Comparison of ENCODE assay signal across 8 cellular contexts in the genomic region with DNA sequence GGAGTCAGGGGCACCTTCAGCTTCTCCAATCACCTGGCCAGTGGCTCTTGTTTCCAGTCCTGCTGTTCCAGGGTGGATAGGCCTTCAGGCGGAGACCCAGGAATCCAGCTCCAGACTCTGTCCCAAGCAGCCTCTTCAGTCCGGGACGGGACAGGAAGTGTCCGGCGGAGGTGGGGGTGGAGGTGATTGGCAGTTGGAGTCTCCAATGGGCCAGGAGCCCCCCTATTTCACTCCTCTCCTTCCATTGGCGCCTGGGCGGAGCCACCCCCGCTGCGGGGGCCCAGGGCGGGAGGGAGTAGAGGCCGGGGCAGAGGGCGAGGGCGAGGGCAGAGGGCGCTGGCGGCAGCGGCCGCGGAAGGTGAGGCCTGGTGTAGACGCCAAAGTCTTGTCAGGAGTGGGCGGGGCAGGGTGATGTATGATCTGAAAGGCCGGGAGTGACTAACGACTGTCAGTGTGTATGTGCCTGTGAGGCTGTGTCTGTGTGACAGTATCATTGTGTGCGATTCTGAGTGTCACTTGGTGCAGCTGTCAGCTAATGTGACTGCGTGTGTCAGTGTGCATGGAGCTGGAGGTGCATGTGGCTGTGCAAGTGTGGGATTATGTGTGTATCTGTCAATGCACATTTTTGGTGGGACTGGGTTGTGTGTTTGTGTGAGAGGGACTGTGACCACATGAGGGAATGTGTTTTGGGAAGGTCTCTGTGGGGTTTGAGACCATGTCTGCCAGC. TPM values are rescaled to one million over a fixed set of nuclear protein-coding genes. Genes with fewer than 3 reads are reported as not detected.
A peak's percentile ranks its signal among the peaks of the same experiment; 100 is the strongest.
DNase-seq lines count a peak whose midpoint lies in the region; ATAC-seq and TF ChIP-seq lines count a peak whose summit lies in the region.

Gene IL11RA, plus strand, starts transcription at position 310 of the 727 bp plus-strand sequence. CDS start 3,033 bp downstream, outside the sequence.

- H3K9me3 Mint-ChIP-seq in stimulated activated naive CD8-positive, alpha-beta T cell treated with anti-CD3 and anti-CD28 coated beads, Interleukin-15, Interleukin-2, amounts not matched to agents 100 ng/mL and 50 ng/mL, for 24 hours, result no peaks in the 10 kb centered on the region

- peaks cover 10 to 21% (median 18%) of the 10 kb centered on the region in 4 donors for H3K36me3 ChIP-seq in esophagus muscularis mucosa

- TF ChIP-seq EP300 in esophagus muscularis mucosa (IDR thresholded peaks at IDR 0.05), result no peak

- 17% methylated on average over 20 of the region's 24 CpGs for WGBS in esophagus muscularis mucosa

- TF ChIP-seq CTCF in esophagus muscularis mucosa (IDR thresholded peaks at IDR 0.05), result no peak

- no peak for ATAC-seq in HG02798 (IDR thresholded peaks at IDR 0.05; ENCODE audit: poor library complexity, unreplicated experiment)

- TF ChIP-seq POLR2A in esophagus muscularis mucosa (IDR thresholded peaks at IDR 0.05; ENCODE audit: low read depth), result no peak

- no peaks in the 10 kb centered on the region for H3K27me3 Mint-ChIP-seq in stimulated activated naive CD8-positive, alpha-beta T cell treated with anti-CD3 and anti-CD28 coated beads, Interleukin-15, Interleukin-2, amounts not matched to agents 100 ng/mL and 50 ng/mL, for 24 hours

- peaks cover 32% of the 10 kb centered on the region for H3K4me1 Mint-ChIP-seq in stimulated activated naive CD8-positive, alpha-beta T cell treated with anti-CD3 and anti-CD28 coated beads, Interleukin-15, Interleukin-2, amounts not matched to agents 100 ng/mL and 50 ng/mL, for 24 hours (ENCODE audit: low read depth)

- intact Hi-C loops in esophagus muscularis mucosa (cut with DNase I), result loop anchor here (10.0 kb wide), 1 partner anchor 57 kb away; no protein-coding TSS in a partner anchor

- DNase-seq in EH (ENCODE audit: low read depth) (peak; percentile 93), NCI-H1105 (lab: John Stamatoyannopoulos, UW) (peak; percentile 22), activated T-cell treated with anti-CD3 and anti-CD28 coated beads for 24 hours (ENCODE audit: low read depth) (peak; percentile 50), esophagus muscularis mucosa (ENCODE audit: extremely low spot score) (peak; percentile 96), midbrain (lab: John Stamatoyannopoulos, UW) (peak; percentile 89), NCI-H524 treated with DMSO at 0.1 percent for 48 hours (lab: John Stamatoyannopoulos, UW) (no peak)

- peak within 1 kb of the TSS; percentile 80 to 83 (median 82) for H3K27ac ChIP-seq in esophagus muscularis mucosa (replicated peaks in 1 of 4)

- peak within 1 kb of the TSS; percentile 69 for H3K27ac Mint-ChIP-seq in stimulated activated naive CD8-positive, alpha-beta T cell treated with anti-CD3 and anti-CD28 coated beads, Interleukin-15, Interleukin-2, amounts not matched to agents 100 ng/mL and 50 ng/mL, for 24 hours

- no peaks in the 10 kb centered on the region for H3K9me3 ChIP-seq in esophagus muscularis mucosa

- peaks cover 17% of the 10 kb centered on the region for H3K36me3 Mint-ChIP-seq in stimulated activated naive CD8-positive, alpha-beta T cell treated with anti-CD3 and anti-CD28 coated beads, Interleukin-15, Interleukin-2, amounts not matched to agents 100 ng/mL and 50 ng/mL, for 24 hours (ENCODE audit: low read depth)

- peak within 1 kb of the TSS; percentile 15 for H3K4me3 Mint-ChIP-seq in stimulated activated naive CD8-positive, alpha-beta T cell treated with anti-CD3 and anti-CD28 coated beads, Interleukin-15, Interleukin-2, amounts not matched to agents 100 ng/mL and 50 ng/mL, for 24 hours

- H3K4me3 ChIP-seq in esophagus muscularis mucosa, result peak within 1 kb of the TSS; percentile 51 to 62 (median 58)

- no peaks in the 10 kb centered on the region for H3K27me3 ChIP-seq in esophagus muscularis mucosa

- H3K4me1 ChIP-seq in esophagus muscularis mucosa, result peaks cover 59 to 77% (median 70%) of the 10 kb centered on the region in 4 donors

RNA-seq across cellular contexts. Expression of gene IL11RA, which starts in this region (rescaled TPM):
- total RNA-seq in esophagus muscularis mucosa, result 10 to 100 TPM; 33.0 to 40.2 (median 33.9) TPM
